ENCODE assay signal across 29 cellular contexts in the genomic region with DNA sequence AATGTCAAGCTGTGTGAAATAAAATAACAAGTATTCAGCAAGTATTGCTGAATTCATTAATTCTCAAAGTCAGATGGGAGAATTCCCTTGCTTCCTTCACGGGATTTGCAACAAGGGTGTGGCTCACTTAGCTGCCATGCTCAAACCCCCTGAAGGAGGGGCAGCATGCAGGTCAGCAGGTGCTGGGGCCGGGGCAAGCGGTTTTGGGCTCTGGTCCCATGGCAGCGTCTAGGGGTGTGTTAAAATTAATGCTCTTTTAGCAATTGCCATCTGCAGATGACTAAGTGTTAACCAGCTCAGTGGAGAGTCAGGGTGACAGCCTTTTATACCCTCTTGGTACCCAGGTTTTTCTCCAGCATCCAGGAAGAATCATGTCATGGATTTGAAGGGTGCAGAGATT. TPM values are rescaled to one million over a fixed set of nuclear protein-coding genes. Genes with fewer than 3 reads are reported as not detected.
"Had no signal": no experiment of that assay in that cellular context is flagged by ENCODE, and none has a peak within 500 bp of the region (broad histone marks: within the 10 kb centered on the region; RNA-seq: fewer than 3 reads in every experiment).

No MANE protein-coding gene starts in this region.

- FAIRE-seq: islet of Langerhans, kidney, pancreas had no signal

- H3K4me1 ChIP-seq: left lung, pancreas, prostate gland, stomach, testis, thyroid gland, transverse colon, upper lobe of left lung, vagina had no signal

- DNase-seq: hypothalamus; immature natural killer cell; kidney; left colon; midbrain; mucosa of descending colon; naive thymus-derived CD4-positive, alpha-beta T cell; pancreas; retina; stimulated activated CD4-positive, alpha-beta T cell treated with anti-CD3 and anti-CD28 coated beads, Interleukin-12 subunit alpha, Interleukin-12 subunit beta, amount 100 ng/mL, for 4 hours; stimulated activated CD4-positive, alpha-beta T cell treated with anti-CD3 and anti-CD28 coated beads, Interleukin-15, amount 100 ng/mL, for 24 hours; stimulated activated CD4-positive, alpha-beta T cell treated with anti-CD3 and anti-CD28 coated beads, Interleukin-2, amount 100 ng/mL, for 24 hours; stimulated activated CD4-positive, alpha-beta T cell treated with anti-CD3 and anti-CD28 coated beads, Interleukin-4, amount 100 ng/mL, for 1 hour; stimulated activated naive B cell treated with anti-CD40 and anti-IgM and Interleukin-4, amounts not matched to agents 10 μg/mL and 1 μg/mL and 100 μg/mL, for 72 hours; stimulated activated naive CD8-positive, alpha-beta T cell treated with anti-CD3 and anti-CD28 coated beads, Interleukin-15, Interleukin-2, amounts not matched to agents 100 U/mL and 50 U/mL, for 24 hours; stomach; testis; thyroid gland; transverse colon had no signal

- H3K36me3 ChIP-seq: left lung, pancreas, prostate gland, stomach, thyroid gland, transverse colon, upper lobe of left lung, vagina had no signal

- H3K27me3 ChIP-seq: left lung, stomach, testis, thyroid gland, transverse colon, upper lobe of left lung, vagina had no signal

- H3K4me3 ChIP-seq: left lung, lung, mucosa of descending colon, pancreas, prostate gland, skin epidermis, stomach, testis, thyroid gland, transverse colon, upper lobe of left lung, vagina had no signal

- ATAC-seq: left colon; mucosa of descending colon; naive thymus-derived CD4-positive, alpha-beta T cell; natural killer cell treated with Interleukin-12 subunit alpha and Interleukin-12 subunit beta and Interleukin-15 and Interleukin-18, amount 100 ng/mL, for 72 hours; right cardiac atrium; sciatic nerve; stimulated activated naive B cell treated with anti-CD40 and anti-IgM and Interleukin-4, amounts not matched to agents 10 μg/mL and 1 μg/mL and 100 μg/mL, for 72 hours; stimulated activated naive CD8-positive, alpha-beta T cell treated with anti-CD3 and anti-CD28 coated beads, Interleukin-15, Interleukin-2, amounts not matched to agents 100 U/mL and 50 U/mL, for 24 hours had no signal

- H3K9me3 ChIP-seq: left lung, mucosa of descending colon, pancreas, prostate gland, testis, thyroid gland, transverse colon, upper lobe of left lung, vagina had no signal

- H3K27ac ChIP-seq: left lung, pancreas, prostate gland, skin epidermis, stomach, testis, thyroid gland, transverse colon, upper lobe of left lung, vagina had no signal

RNA-seq across cellular contexts. Expression of a gene that starts 40.0 kb away (rescaled TPM):
- polyA plus RNA-seq: immature natural killer cell had no signal
